ENCODE assay signal across 8 cellular contexts in the genomic region with DNA sequence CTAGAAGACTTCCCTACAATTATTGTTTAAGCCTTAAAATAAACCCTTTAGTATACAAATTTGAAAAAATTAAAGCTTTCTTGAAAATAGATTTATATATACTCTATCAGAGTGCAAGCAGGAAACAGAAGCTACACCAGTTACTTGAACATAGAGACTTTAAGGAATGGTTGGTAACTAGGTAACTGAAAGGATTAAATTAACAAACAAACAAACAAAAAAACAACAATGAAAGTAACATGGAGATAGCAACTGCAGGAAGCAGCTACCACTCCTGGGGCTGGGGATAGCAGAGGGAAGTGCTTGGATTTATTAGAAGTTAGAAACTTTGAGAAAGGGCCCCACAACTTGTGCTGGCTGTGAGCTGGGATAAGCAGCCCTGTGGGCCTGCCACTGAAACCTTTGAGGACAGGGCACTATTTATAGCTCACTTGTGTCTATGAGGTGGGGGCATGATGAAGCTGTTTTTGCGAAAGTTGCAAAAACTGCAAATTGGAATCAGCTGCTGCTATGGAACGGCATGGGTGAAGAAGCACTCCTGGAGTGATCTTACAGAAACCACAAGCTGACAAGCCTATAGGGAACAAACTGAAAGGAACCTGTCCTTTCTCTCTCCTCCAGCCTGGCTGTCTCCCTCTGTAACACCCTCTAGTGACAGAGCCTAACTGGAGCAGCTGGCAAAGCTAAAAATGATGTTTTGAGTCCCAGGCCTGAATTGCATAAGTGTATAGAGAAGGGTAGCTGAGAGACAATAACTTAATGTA.
DNase-seq lines count a peak whose midpoint lies in the region; ATAC-seq and TF ChIP-seq lines count a peak whose summit lies in the region.

No MANE protein-coding gene starts in this region.

- TF ChIP-seq CTCF in KMS-11 (conservative IDR thresholded peaks at IDR 0.05; ENCODE audit: low read depth, low read length), result peak; percentile 58
- no peak for TF ChIP-seq CTCF in WTC11 (IDR thresholded peaks at IDR 0.05)
- TF ChIP-seq CTCF in right atrium auricular region (IDR thresholded peaks at IDR 0.05), result peak; percentile 39 to 68
- peak in 3 of 7 experiments; percentile 33 to 34 (median 33) for TF ChIP-seq CTCF in stomach (IDR thresholded peaks at IDR 0.05)

- no peak for TF ChIP-seq EP300 in stomach (IDR thresholded peaks at IDR 0.05)

- peak; percentile 81 for ATAC-seq in GM21619 (IDR thresholded peaks at IDR 0.05; ENCODE audit: unreplicated experiment)
- peak; percentile 97 for ATAC-seq in WTC11
- no peak for ATAC-seq in GM19324 (IDR thresholded peaks at IDR 0.05; ENCODE audit: low FRiP score, unreplicated experiment)
- no peak for ATAC-seq in GM19397 (IDR thresholded peaks at IDR 0.05; ENCODE audit: unreplicated experiment)

- H3K27ac ChIP-seq in KMS-11, result peak overlapping the region; percentile 98
- peak overlapping the region; percentile 59 to 76 for H3K27ac ChIP-seq in right atrium auricular region
- H3K27ac ChIP-seq in stomach, result peak overlapping the region in 3 of 5 donors; percentile 9 to 43 (median 10)

- no peaks in the 10 kb centered on the region for H3K9me3 ChIP-seq in right atrium auricular region
- H3K9me3 ChIP-seq in stomach, result no peaks in the 10 kb centered on the region

- H4K20me1 ChIP-seq in KMS-11 (ENCODE audit: insufficient read depth), result no peaks in the 10 kb centered on the region

- CTCF ChIA-PET in WTC11 (lab: Charles Lee), result interaction anchor here (0.7 to 3.6 kb wide), 14 partner anchors 11 to 233 kb away, joined by 3 to 26 read pairs (median 4); no protein-coding TSS in a partner anchor

- H3K27me3 Mint-ChIP-seq in WTC11 (ENCODE audit: low read depth), result no peaks in the 10 kb centered on the region

- peaks cover 11% of the 10 kb centered on the region for H3K4me1 Mint-ChIP-seq in WTC11

- peak overlapping the region; percentile 58; the same call in 1 of the 2 replicates for H3K27ac Mint-ChIP-seq in WTC11

- H3K4me1 ChIP-seq in KMS-11 (ENCODE audit: low read depth, poor library complexity, severe bottlenecking) (peaks cover 58% of the 10 kb centered on the region), right atrium auricular region (peaks cover 0 to 10% of the 10 kb centered on the region in 2 donors), stomach (peaks cover 0 to 13% (median 3%) of the 10 kb centered on the region in 4 donors)

- intact Hi-C loops in stomach (cut with DNase I; ENCODE audit: low total_unique reads), result no loop called here

- H3K36me3 ChIP-seq in KMS-11 (ENCODE audit: insufficient read depth) (no peaks in the 10 kb centered on the region), right atrium auricular region (no peaks in the 10 kb centered on the region), stomach (no peaks in the 10 kb centered on the region)

- 8 to 35% (median 24%) methylated on average over 2 of the region's 2 CpGs for WGBS in stomach, 5 donors

- no peak for TF ChIP-seq POLR2A in stomach (IDR thresholded peaks at IDR 0.05)

- POLR2A ChIA-PET in WTC11 (lab: Charles Lee), result no interaction called here

- no peaks in the 10 kb centered on the region for H3K27me3 ChIP-seq in KMS-11 (ENCODE audit: insufficient read depth, low read depth)
- H3K27me3 ChIP-seq in right atrium auricular region, result no peaks in the 10 kb centered on the region
- no peaks in the 10 kb centered on the region for H3K27me3 ChIP-seq in stomach

- peak overlapping the region; percentile 60; the same call in 1 of the 2 replicates for H2AFZ ChIP-seq in KMS-11 (ENCODE audit: low read depth)

- no peaks in the 10 kb centered on the region for H3K79me2 ChIP-seq in KMS-11 (ENCODE audit: insufficient read depth, low read depth)

- no peaks in the 10 kb centered on the region for H3K36me3 Mint-ChIP-seq in WTC11

- DNase-seq in GDM1 (lab: John Stamatoyannopoulos, UW), result peak; percentile 32
- peak; percentile 21 for DNase-seq in WTC11 (ENCODE audit: low spot score)
- no peak for DNase-seq in right atrium auricular region (ENCODE audit: low spot score)
- no peak for DNase-seq in stomach

- no peak overlapping the region for H3K4me3 Mint-ChIP-seq in WTC11

- peak overlapping the region; percentile 65 for H3K4me2 ChIP-seq in KMS-11

- H3K4me3 ChIP-seq in KMS-11 (IDR thresholded peaks at IDR 0.05; ENCODE audit: insufficient read depth, low read depth, low read length), result no peak overlapping the region
- no peak overlapping the region for H3K4me3 ChIP-seq in right atrium auricular region
- no peak overlapping the region for H3K4me3 ChIP-seq in stomach

- H3K9ac ChIP-seq in KMS-11, result peak overlapping the region; percentile 89

- peaks cover 3% of the 10 kb centered on the region for H3K9me3 Mint-ChIP-seq in WTC11

TF ChIP-seq in WTC11, 78 proteins besides CTCF, POLR2A, EP300 and RAD21:
- TF ChIP-seq ESRRA (CRISPR knock-in tag; IDR thresholded peaks at IDR 0.05; ENCODE audit: borderline replicate concordance), result no peak
- no peak for TF ChIP-seq TCF7 (CRISPR knock-in tag; IDR thresholded peaks at IDR 0.05; ENCODE audit: low read depth)
- no peak for TF ChIP-seq ZNF219 (CRISPR knock-in tag; IDR thresholded peaks at IDR 0.05; ENCODE audit: borderline replicate concordance)
- TF ChIP-seq CREB1 (CRISPR knock-in tag; IDR thresholded peaks at IDR 0.05), result no peak
- TF ChIP-seq, protein P1, sequence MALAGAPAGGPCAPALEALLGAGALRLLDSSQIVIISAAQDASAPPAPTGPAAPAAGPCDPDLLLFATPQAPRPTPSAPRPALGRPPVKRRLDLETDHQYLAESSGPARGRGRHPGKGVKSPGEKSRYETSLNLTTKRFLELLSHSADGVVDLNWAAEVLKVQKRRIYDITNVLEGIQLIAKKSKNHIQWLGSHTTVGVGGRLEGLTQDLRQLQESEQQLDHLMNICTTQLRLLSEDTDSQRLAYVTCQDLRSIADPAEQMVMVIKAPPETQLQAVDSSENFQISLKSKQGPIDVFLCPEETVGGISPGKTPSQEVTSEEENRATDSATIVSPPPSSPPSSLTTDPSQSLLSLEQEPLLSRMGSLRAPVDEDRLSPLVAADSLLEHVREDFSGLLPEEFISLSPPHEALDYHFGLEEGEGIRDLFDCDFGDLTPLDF (CRISPR knock-in tag; IDR thresholded peaks at IDR 0.05), result no peak
- TF ChIP-seq ZNF138 (CRISPR knock-in tag; conservative IDR thresholded peaks at IDR 0.05), result no peak
- TF ChIP-seq CBFB (CRISPR knock-in tag; IDR thresholded peaks at IDR 0.05; ENCODE audit: low read depth), result no peak
- no peak for TF ChIP-seq FOXJ3 (CRISPR knock-in tag; IDR thresholded peaks at IDR 0.05; ENCODE audit: borderline replicate concordance)
- no peak for TF ChIP-seq CREM (CRISPR knock-in tag; IDR thresholded peaks at IDR 0.05)
- TF ChIP-seq, protein P2, sequence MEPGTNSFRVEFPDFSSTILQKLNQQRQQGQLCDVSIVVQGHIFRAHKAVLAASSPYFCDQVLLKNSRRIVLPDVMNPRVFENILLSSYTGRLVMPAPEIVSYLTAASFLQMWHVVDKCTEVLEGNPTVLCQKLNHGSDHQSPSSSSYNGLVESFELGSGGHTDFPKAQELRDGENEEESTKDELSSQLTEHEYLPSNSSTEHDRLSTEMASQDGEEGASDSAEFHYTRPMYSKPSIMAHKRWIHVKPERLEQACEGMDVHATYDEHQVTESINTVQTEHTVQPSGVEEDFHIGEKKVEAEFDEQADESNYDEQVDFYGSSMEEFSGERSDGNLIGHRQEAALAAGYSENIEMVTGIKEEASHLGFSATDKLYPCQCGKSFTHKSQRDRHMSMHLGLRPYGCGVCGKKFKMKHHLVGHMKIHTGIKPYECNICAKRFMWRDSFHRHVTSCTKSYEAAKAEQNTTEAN (CRISPR knock-in tag; IDR thresholded peaks at IDR 0.05), result no peak
- no peak for TF ChIP-seq JAZF1 (CRISPR knock-in tag; IDR thresholded peaks at IDR 0.05)
- no peak for TF ChIP-seq IRF2 (CRISPR knock-in tag; IDR thresholded peaks at IDR 0.05; ENCODE audit: borderline replicate concordance, low read depth)
- TF ChIP-seq ZNF416 (CRISPR knock-in tag; IDR thresholded peaks at IDR 0.05), result no peak
- TF ChIP-seq, protein P3, sequence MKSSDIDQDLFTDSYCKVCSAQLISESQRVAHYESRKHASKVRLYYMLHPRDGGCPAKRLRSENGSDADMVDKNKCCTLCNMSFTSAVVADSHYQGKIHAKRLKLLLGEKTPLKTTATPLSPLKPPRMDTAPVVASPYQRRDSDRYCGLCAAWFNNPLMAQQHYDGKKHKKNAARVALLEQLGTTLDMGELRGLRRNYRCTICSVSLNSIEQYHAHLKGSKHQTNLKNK (CRISPR knock-in tag; IDR thresholded peaks at IDR 0.05), result no peak
- TF ChIP-seq TEAD4 (CRISPR knock-in tag; IDR thresholded peaks at IDR 0.05), result no peak
- TF ChIP-seq NFYB (CRISPR knock-in tag; conservative IDR thresholded peaks at IDR 0.05; ENCODE audit: low read depth), result no peak
- TF ChIP-seq SMAD4 (CRISPR knock-in tag; IDR thresholded peaks at IDR 0.05), result no peak
- TF ChIP-seq, protein P4, sequence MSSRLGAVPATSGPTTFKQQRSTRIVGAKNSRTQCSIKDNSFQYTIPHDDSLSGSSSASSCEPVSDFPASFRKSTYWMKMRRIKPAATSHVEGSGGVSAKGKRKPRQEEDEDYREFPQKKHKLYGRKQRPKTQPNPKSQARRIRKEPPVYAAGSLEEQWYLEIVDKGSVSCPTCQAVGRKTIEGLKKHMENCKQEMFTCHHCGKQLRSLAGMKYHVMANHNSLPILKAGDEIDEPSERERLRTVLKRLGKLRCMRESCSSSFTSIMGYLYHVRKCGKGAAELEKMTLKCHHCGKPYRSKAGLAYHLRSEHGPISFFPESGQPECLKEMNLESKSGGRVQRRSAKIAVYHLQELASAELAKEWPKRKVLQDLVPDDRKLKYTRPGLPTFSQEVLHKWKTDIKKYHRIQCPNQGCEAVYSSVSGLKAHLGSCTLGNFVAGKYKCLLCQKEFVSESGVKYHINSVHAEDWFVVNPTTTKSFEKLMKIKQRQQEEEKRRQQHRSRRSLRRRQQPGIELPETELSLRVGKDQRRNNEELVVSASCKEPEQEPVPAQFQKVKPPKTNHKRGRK (CRISPR knock-in tag; IDR thresholded peaks at IDR 0.05; ENCODE audit: borderline replicate concordance), result no peak
- no peak for TF ChIP-seq ZNF317 (CRISPR knock-in tag; IDR thresholded peaks at IDR 0.05; ENCODE audit: borderline replicate concordance, low read depth)
- TF ChIP-seq NFE2L1 (CRISPR knock-in tag; IDR thresholded peaks at IDR 0.05), result no peak

Comparison
In these comparisons a context has a peak if more than half of its experiments do, and no peak if none do; other contexts are left out.
1. DNase-seq: peak in GDM1 (single experiment) and WTC11 (single experiment); none in right atrium auricular region (single experiment) and stomach (single experiment).
2. ATAC-seq: peak in GM21619 (single experiment) and WTC11 (single experiment); none in GM19324 (single experiment) and GM19397 (single experiment).
3. H3K27ac ChIP-seq: peak in every context shown above with its lines; median percentile 98 in KMS-11; 68 in right atrium auricular region; 10 in stomach.